Comparison of ENCODE assay signal across 8 cellular contexts in genomic region chr1:43992232-43992995, GRCh38. TPM values are rescaled to one million over a fixed set of nuclear protein-coding genes. Genes with fewer than 3 reads are reported as not detected.
A peak's percentile ranks its signal among the peaks of the same experiment; 100 is the strongest.
DNase-seq lines count a peak whose midpoint lies in the region; ATAC-seq and TF ChIP-seq lines count a peak whose summit lies in the region.

No MANE protein-coding gene starts in this region.

- H3K36me3 ChIP-seq in Peyer's patch (no peaks in the 10 kb centered on the region), esophagus squamous epithelium (peaks cover 0 to 4% (median 0%) of the 10 kb centered on the region in 3 donors)

- H3K27me3 ChIP-seq in Peyer's patch = no peaks in the 10 kb centered on the region
- no peaks in the 10 kb centered on the region for H3K27me3 ChIP-seq in esophagus squamous epithelium

- WGBS in esophagus squamous epithelium, 2 donors = 39 to 41% methylated on average over 4 to 7 of the region's 11 CpGs

- H3K4me3 ChIP-seq in GM12865 (ENCODE audit: low read depth, low read length) (peak overlapping the region; percentile 62), Peyer's patch (peak overlapping the region; percentile 52 to 81 (median 60)), esophagus squamous epithelium (peak overlapping the region; percentile 48 to 78 (median 64)), retinal pigment epithelial cell (ENCODE audit: low read length) (peak overlapping the region; percentile 70)

- H3K27ac ChIP-seq in Peyer's patch = peak overlapping the region in 3 of 4 donors; percentile 73 to 82 (median 81)
- H3K27ac ChIP-seq in esophagus squamous epithelium = peak overlapping the region; percentile 76 to 88 (median 84)

- DNase-seq in GM12865 (ENCODE audit: low read depth) (no peak), Peyer's patch (no peak), esophagus squamous epithelium (lab: John Stamatoyannopoulos, UW) (no peak), retinal pigment epithelial cell (ENCODE audit: low read depth) (no peak), NCI-H2107 treated with DMSO at 0.1 percent for 48 hours (lab: John Stamatoyannopoulos, UW; ENCODE audit: unreplicated experiment) (no peak)

- TF ChIP-seq POLR2A in Peyer's patch (IDR thresholded peaks at IDR 0.05) = no peak
- no peak for TF ChIP-seq POLR2A in esophagus squamous epithelium (IDR thresholded peaks at IDR 0.05)

- TF ChIP-seq CTCF in GM12865 (IDR thresholded peaks at IDR 0.05; ENCODE audit: insufficient read depth, low read depth, low read length, missing control alignments) (no peak), Peyer's patch (IDR thresholded peaks at IDR 0.05) (no peak), esophagus squamous epithelium (IDR thresholded peaks at IDR 0.05) (no peak), retinal pigment epithelial cell (conservative IDR thresholded peaks at IDR 0.05; ENCODE audit: low read depth, low read length) (no peak)

- peaks cover 0 to 22% (median 4%) of the 10 kb centered on the region in 4 donors for H3K4me1 ChIP-seq in Peyer's patch
- peaks cover 12 to 50% (median 20%) of the 10 kb centered on the region in 3 donors for H3K4me1 ChIP-seq in esophagus squamous epithelium

- H3K9me3 ChIP-seq in Peyer's patch (no peaks in the 10 kb centered on the region), esophagus squamous epithelium (no peaks in the 10 kb centered on the region)

- ATAC-seq in GM21528 (IDR thresholded peaks at IDR 0.05; ENCODE audit: low FRiP score, unreplicated experiment) = no peak
- no peak for ATAC-seq in GM21619 (IDR thresholded peaks at IDR 0.05; ENCODE audit: unreplicated experiment)
- no peak for ATAC-seq in HG02981 (IDR thresholded peaks at IDR 0.05; ENCODE audit: unreplicated experiment)

- intact Hi-C loops in esophagus squamous epithelium (cut with DNase I) = no loop called here

RNA-seq across cellular contexts. Expression of gene CCDC24, which starts 1.0 kb away (rescaled TPM):
- total RNA-seq in Peyer's patch (10 to 100 TPM; 12.4 to 18.2 (median 15.7) TPM), esophagus squamous epithelium (1 to 10 TPM; 3.0 to 7.3 (median 4.7) TPM)

RNA-seq across cellular contexts. Expression of gene B4GALT2, which starts 13.4 kb away (rescaled TPM):
- total RNA-seq in Peyer's patch (10 to 100 TPM in 3 of 4 donors, 1 to 10 TPM in 1; 8.2 to 28.9 (median 22.2) TPM), esophagus squamous epithelium (10 to 100 TPM; 38.9 to 59.3 (median 48.3) TPM)

RNA-seq across cellular contexts. Expression of gene ATP6V0B, which starts 17.7 kb away (rescaled TPM):
- 100 to 1,000 TPM in 2 of 4 donors, 10 to 100 TPM in 2; 87.5 to 218 (median 122) TPM for total RNA-seq in Peyer's patch
- 100 to 1,000 TPM in 3 of 4 donors, 10 to 100 TPM in 1; 70.1 to 169 (median 135) TPM for total RNA-seq in esophagus squamous epithelium

RNA-seq across cellular contexts. Expression of gene DPH2, which starts 22.6 kb away (rescaled TPM):
- total RNA-seq in Peyer's patch = 100 to 1,000 TPM in 1 of 4 donors, 10 to 100 TPM in 3; 16.6 to 106 (median 38.6) TPM
- total RNA-seq in esophagus squamous epithelium = 10 to 100 TPM; 14.0 to 34.6 (median 27.7) TPM

RNA-seq across cellular contexts. Expression of gene SLC6A9, which starts 38.8 kb away (rescaled TPM):
- total RNA-seq in Peyer's patch (10 to 100 TPM in 2 of 4 donors, 1 to 10 TPM in 2; 8.8 to 19.0 (median 11.5) TPM), esophagus squamous epithelium (10 to 100 TPM; 10.4 to 40.0 (median 23.2) TPM)
